Comparison of ENCODE assay signal across 7 cellular contexts in genomic region chr16:75265911-75266701, GRCh38. TPM values are rescaled to one million over a fixed set of nuclear protein-coding genes. Genes with fewer than 3 reads are reported as not detected.
DNase-seq lines count a peak whose midpoint lies in the region; ATAC-seq and TF ChIP-seq lines count a peak whose summit lies in the region.

No MANE protein-coding gene starts in this region.

- H3K36me3 ChIP-seq in upper lobe of right lung: no peaks in the 10 kb centered on the region

- H3K9me3 ChIP-seq in mononuclear cell (ENCODE audit: low read depth, low read length) (no peaks in the 10 kb centered on the region), upper lobe of right lung (no peaks in the 10 kb centered on the region)

- DNase-seq in GM03348 (ENCODE audit: low spot score) (peak; percentile 98), SW 1271 (lab: John Stamatoyannopoulos, UW) (peak; percentile 59 to 62), epithelial cell of proximal tubule (ENCODE audit: low read depth) (no peak), upper lobe of right lung (peak; percentile 91)

- H3K4me3 ChIP-seq in epithelial cell of proximal tubule (ENCODE audit: low read depth, low read length): peak overlapping the region; percentile 90
- peak overlapping the region; percentile 19 for H3K4me3 ChIP-seq in mononuclear cell (ENCODE audit: low read length)
- H3K4me3 ChIP-seq in upper lobe of right lung: peak overlapping the region; percentile 97

- H3K4me1 ChIP-seq in mononuclear cell (ENCODE audit: insufficient read depth, low read length): peaks cover 8% of the 10 kb centered on the region
- peaks cover 43% of the 10 kb centered on the region for H3K4me1 ChIP-seq in upper lobe of right lung

- H3K27me3 ChIP-seq in mononuclear cell (ENCODE audit: insufficient read depth, low read length) (peaks cover 45% of the 10 kb centered on the region), upper lobe of right lung (peaks cover 4% of the 10 kb centered on the region)

- intact Hi-C loops in upper lobe of right lung (cut with DNase I): no loop called here

- TF ChIP-seq CTCF in epithelial cell of proximal tubule (conservative IDR thresholded peaks at IDR 0.05; ENCODE audit: low read depth, low read length): no peak
- no peak for TF ChIP-seq CTCF in upper lobe of right lung (IDR thresholded peaks at IDR 0.05)

- H3K27ac ChIP-seq in upper lobe of right lung: peak overlapping the region; percentile 93

- ATAC-seq in GM19463 (IDR thresholded peaks at IDR 0.05; ENCODE audit: unreplicated experiment) (peak; percentile 75), HG03469 (IDR thresholded peaks at IDR 0.05; ENCODE audit: unreplicated experiment) (peak; percentile 44), upper lobe of right lung (peak; percentile 80)

RNA-seq across cellular contexts. Expression of gene BCAR1, which starts 14.7 kb away (rescaled TPM):
- 125 and 136 TPM in 2 replicates for total RNA-seq in epithelial cell of proximal tubule
- total RNA-seq in mononuclear cell: 0.10 TPM
- total RNA-seq in upper lobe of right lung: 61.7 TPM

RNA-seq across cellular contexts. Expression of gene CTRB1, which starts 47.3 kb away (rescaled TPM):
- total RNA-seq in epithelial cell of proximal tubule (not detected in 2 replicates), mononuclear cell (not detected), upper lobe of right lung (not detected)

RNA-seq across cellular contexts. Expression of gene CTRB2, which starts 59.1 kb away (rescaled TPM):
- total RNA-seq in epithelial cell of proximal tubule (not detected in 2 replicates), mononuclear cell (not detected), upper lobe of right lung (0.78 TPM)

Comparison
In these comparisons a context has a peak if more than half of its experiments do, and no peak if none do; other contexts are left out.
1. H3K4me3 ChIP-seq: peak in every context shown above with its lines; median percentile 97 in upper lobe of right lung; 90 in epithelial cell of proximal tubule; 19 in mononuclear cell.
2. RNA of gene BCAR1, which starts 14.7 kb away (total RNA-seq): 125 to 136 TPM in epithelial cell of proximal tubule and 61.7 TPM in upper lobe of right lung (single experiment); 0.10 TPM in mononuclear cell (single experiment); every median in the first group is over 10 times any median in the second.
3. Peak in every context shown above with its lines, with median percentiles within 50 percentile points of each other: ATAC-seq.